8 cellular contexts compared by ENCODE assay signal in genomic region chr11:59097113-59097708, GRCh38. TPM values are rescaled to one million over a fixed set of nuclear protein-coding genes. Genes with fewer than 3 reads are reported as not detected.
DNase-seq lines count a peak whose midpoint lies in the region; ATAC-seq and TF ChIP-seq lines count a peak whose summit lies in the region.

No MANE protein-coding gene starts in this region.

- H3K36me3 ChIP-seq in colonic mucosa, result no peaks in the 10 kb centered on the region

- H3K27me3 ChIP-seq in colonic mucosa, result no peaks in the 10 kb centered on the region

- ATAC-seq in GM18858 (IDR thresholded peaks at IDR 0.05; ENCODE audit: unreplicated experiment) (peak; percentile 37), HG02970 (IDR thresholded peaks at IDR 0.05; ENCODE audit: low FRiP score, unreplicated experiment) (no peak)

- H3K9me3 ChIP-seq in colonic mucosa, result no peaks in the 10 kb centered on the region

- TF ChIP-seq CTCF in AG09309 (IDR thresholded peaks at IDR 0.05; ENCODE audit: control insufficient read depth, insufficient read depth, low read depth, low read length, missing control alignments) (peak; percentile 82), colonic mucosa (IDR thresholded peaks at IDR 0.05) (peak; percentile 55)

- H3K4me3 ChIP-seq in AG09309 (ENCODE audit: control insufficient read depth, low read depth, low read length), result no peak overlapping the region
- H3K4me3 ChIP-seq in colonic mucosa, result no peak overlapping the region

- H3K27ac ChIP-seq in colonic mucosa, result no peak overlapping the region

- intact Hi-C loops in colonic mucosa (cut with DNase I), result no loop called here

- H3K9ac ChIP-seq in colonic mucosa (ENCODE audit: low read depth in 2 of 2, low read length in 2 of 2), result no peak overlapping the region

- no peaks in the 10 kb centered on the region for H3K4me1 ChIP-seq in colonic mucosa

- DNase-seq in AG09309 (ENCODE audit: low read depth) (peak; percentile 27), M059J (ENCODE audit: low read depth) (peak; percentile 57), colonic mucosa (peak; percentile 77), medulla oblongata (ENCODE audit: extremely low spot score) (peak; percentile 67)
- peak; percentile 39 for DNase-seq in activated CD4-positive, CD25-positive, alpha-beta regulatory T cell treated with anti-CD3 and anti-CD28 coated beads, Interleukin-2, amount 50 U/mL, for 16 hours (ENCODE audit: low read depth, low spot score)
- DNase-seq in stimulated activated CD8-positive, alpha-beta memory T cell treated with anti-CD3 and anti-CD28 coated beads, Interleukin-7, amount 100 ng/mL, for 24 hours (ENCODE audit: low read depth), result peak; percentile 41

RNA-seq across cellular contexts. Expression of gene FAM111B, which starts 9.8 kb away (rescaled TPM):
- 42.2 and 44.2 TPM in 2 replicates for total RNA-seq in M059J (2014; rRNA removed; shearing (Covaris generic))
- total RNA-seq in colonic mucosa, result 10 to 100 TPM in 1 of 2 donors, 1 to 10 TPM in 1; 7.9 to 27.5 TPM

RNA-seq across cellular contexts. Expression of gene GLYATL1B, which starts 11.1 kb away (rescaled TPM):
- total RNA-seq in M059J (2014; rRNA removed; shearing (Covaris generic)), result not detected in 2 replicates
- total RNA-seq in colonic mucosa, result not detected

RNA-seq across cellular contexts. Expression of gene FAM111A, which starts 45.4 kb away (rescaled TPM):
- total RNA-seq in M059J (2014; rRNA removed; shearing (Covaris generic)), result 118 and 159 TPM in 2 replicates
- 10 to 100 TPM; 24.9 to 38.1 TPM for total RNA-seq in colonic mucosa

Comparison
In these comparisons a context has a peak if more than half of its experiments do, and no peak if none do; other contexts are left out.
1. DNase-seq: peak in every context shown above with its lines; median percentile 77 in colonic mucosa; 67 in medulla oblongata; 57 in M059J; 41 in stimulated activated CD8-positive, alpha-beta memory T cell treated with anti-CD3 and anti-CD28 coated beads, Interleukin-7, amount 100 ng/mL, for 24 hours; 39 in activated CD4-positive, CD25-positive, alpha-beta regulatory T cell treated with anti-CD3 and anti-CD28 coated beads, Interleukin-2, amount 50 U/mL, for 16 hours; 27 in AG09309.